19 cellular contexts compared by ENCODE assay signal in genomic region chr17:4645642-4646041, GRCh38. TPM values are rescaled to one million over a fixed set of nuclear protein-coding genes. Genes with fewer than 3 reads are reported as not detected.
"Had no signal": no experiment of that assay in that cellular context is flagged by ENCODE, and none has a peak within 500 bp of the region (broad histone marks: within the 10 kb centered on the region; RNA-seq: fewer than 3 reads in every experiment).

No MANE protein-coding gene starts in this region.

- H3K36me3 ChIP-seq: brain microvascular endothelial cell, esophagus muscularis mucosa, neutrophil, right atrium auricular region, tibial artery, vagina had no signal

- H3K4me1 ChIP-seq: vagina had no signal

- FAIRE-seq: endometrium had no signal

- H3K27me3 ChIP-seq: vagina had no signal

- H3K4me2 ChIP-seq: smooth muscle cell had no signal

- H3K9me3 ChIP-seq: neutrophil, right atrium auricular region, tibial artery, vagina had no signal

- H3K4me3 ChIP-seq: dorsolateral prefrontal cortex, esophagus muscularis mucosa, right atrium auricular region, smooth muscle cell, tibial artery, vagina had no signal

- H3K27ac ChIP-seq: brain microvascular endothelial cell, dorsolateral prefrontal cortex, esophagus muscularis mucosa, neutrophil, right atrium auricular region, tibial artery, vagina had no signal

- ATAC-seq: activated CD4-positive, CD25-positive, alpha-beta regulatory T cell treated with anti-CD3 and anti-CD28 coated beads, Interleukin-2, amount 50 U/mL, for 24 hours; activated CD8-positive, alpha-beta memory T cell treated with anti-CD3 and anti-CD28 coated beads, Interleukin-2, amount 10 ng/mL, durations not matched to agents 7 days and 5 days; naive thymus-derived CD8-positive, alpha-beta T cell; stimulated activated effector memory CD8-positive, alpha-beta T cell treated with anti-CD3 and anti-CD28 coated beads, Interleukin-12 subunit alpha, Interleukin-12 subunit beta, amount 100 ng/mL, for 72 hours had no signal

- DNase-seq: activated CD8-positive, alpha-beta memory T cell treated with anti-CD3 and anti-CD28 coated beads, Interleukin-2, amount 10 ng/mL, durations not matched to agents 7 days and 5 days; activated effector memory CD4-positive, alpha-beta T cell treated with Interleukin-2 at 50 U/mL for 16 hours; activated T-cell treated with anti-CD3 and anti-CD28 coated beads, Interleukin-2, amount 50 U/mL, for 24 hours; brain microvascular endothelial cell; dorsolateral prefrontal cortex; immature natural killer cell; naive thymus-derived CD8-positive, alpha-beta T cell; tibial artery had no signal

RNA-seq across cellular contexts. Expression of gene ALOX15, which starts 4.2 kb away (rescaled TPM):
- total RNA-seq: activated CD8-positive, alpha-beta memory T cell treated with anti-CD3 and anti-CD28 coated beads, Interleukin-2, amount 10 ng/mL, durations not matched to agents 7 days and 5 days; esophagus muscularis mucosa; fibroblast of villous mesenchyme; lung microvascular endothelial cell; mononuclear cell; smooth muscle cell; vagina had no signal
- polyA plus RNA-seq: immature natural killer cell; naive thymus-derived CD8-positive, alpha-beta T cell had no signal
